ENCODE assay signal across 28 cellular contexts in genomic region chr2:182267971-182268370, GRCh38.
"Had no signal": no experiment of that assay in that cellular context is flagged by ENCODE, and none has a peak within 500 bp of the region (broad histone marks: within the 10 kb centered on the region; RNA-seq: fewer than 3 reads in every experiment).

No MANE protein-coding gene starts in this region.

- DNase-seq: activated B cell treated with CpG ODN at 0.5 μM for 24 hours; activated CD4-positive, alpha-beta memory T cell treated with anti-CD3 and anti-CD28 coated beads, Interleukin-2, amount 10 ng/mL, durations not matched to agents 7 days and 5 days; activated CD4-positive, alpha-beta T cell treated with anti-CD3 and anti-CD28 coated beads for 4 hours; activated CD4-positive, alpha-beta T cell treated with anti-CD3 and anti-CD28 coated beads, Interleukin-2, amount 10 ng/mL, durations not matched to agents 24 days and 14 days; activated CD4-positive, alpha-beta T cell treated with anti-CD3 and anti-CD28 coated beads, Interleukin-2, amount 50 U/mL, for 1 hour; activated CD4-positive, alpha-beta T cell treated with anti-CD3 and anti-CD28 coated beads, Interleukin-2, amount 50 U/mL, for 4 hours; activated CD4-positive, CD25-positive, alpha-beta regulatory T cell treated with anti-CD3 and anti-CD28 coated beads, Interleukin-2, amount 50 U/mL, for 72 hours; activated CD8-positive, alpha-beta memory T cell treated with anti-CD3 and anti-CD28 coated beads for 24 hours; activated CD8-positive, alpha-beta memory T cell treated with anti-CD3 and anti-CD28 coated beads, Interleukin-2, amount 10 ng/mL, durations not matched to agents 7 days and 5 days; activated CD8-positive, alpha-beta memory T cell treated with anti-CD3 and anti-CD28 coated beads, Interleukin-2, amount 50 U/mL, for 48 hours; activated CD8-positive, alpha-beta T cell treated with anti-CD3 and anti-CD28 coated beads, Interleukin-2, amount 10 ng/mL, durations not matched to agents 7 days and 5 days; activated effector memory CD4-positive, alpha-beta T cell treated with Interleukin-2 at 50 U/mL for 16 hours; activated gamma-delta T cell; activated naive CD4-positive, alpha-beta T cell treated with anti-CD3 and anti-CD28 coated beads for 36 hours; activated naive CD4-positive, alpha-beta T cell treated with anti-CD3 and anti-CD28 coated beads, Interleukin-2, amount 50 U/mL, for 16 hours; activated naive CD8-positive, alpha-beta T cell treated with anti-CD3 and anti-CD28 coated beads for 36 hours; activated T-cell treated with anti-CD3 and anti-CD28 coated beads, Interleukin-2, amount 50 U/mL, for 24 hours; activated T-cell treated with anti-CD3 and anti-CD28 coated beads, Interleukin-2, amount 50 U/mL, for 48 hours; adrenal gland; amniotic stem cell; aorta; body of pancreas; brain microvascular endothelial cell; caudate nucleus; T-helper 1 cell; T-helper 2 cell; T-helper 9 cell had no signal

- ATAC-seq: activated CD8-positive, alpha-beta memory T cell treated with anti-CD3 and anti-CD28 coated beads, Interleukin-2, amount 10 ng/mL, durations not matched to agents 7 days and 5 days; activated CD8-positive, alpha-beta T cell treated with anti-CD3 and anti-CD28 coated beads, Interleukin-2, amount 10 ng/mL, durations not matched to agents 7 days and 5 days; activated naive CD4-positive, alpha-beta T cell treated with anti-CD3 and anti-CD28 coated beads, Interleukin-2, amount 50 U/mL, for 72 hours; body of pancreas had no signal
